Comparison of ENCODE assay signal across 34 cellular contexts in genomic region chr2:56969513-56969912, GRCh38.
DNase-seq lines count a peak whose midpoint lies in the region; ATAC-seq, FAIRE-seq and TF ChIP-seq lines count a peak whose summit lies in the region.
"Had no signal": no experiment of that assay in that cellular context is flagged by ENCODE, and none has a peak within 500 bp of the region (broad histone marks: within the 10 kb centered on the region; RNA-seq: fewer than 3 reads in every experiment).

No MANE protein-coding gene starts in this region.

- H2BK120ac ChIP-seq in H9 (ENCODE audit: low read depth, low read length, poor library complexity, severe bottlenecking): no peak overlapping the region

- no peak overlapping the region for H3K18ac ChIP-seq in H9 (ENCODE audit: insufficient read length, low read depth, low read length)

- peaks cover 89% of the 10 kb centered on the region for H3K9me3 ChIP-seq in HepG2 (ENCODE audit: low read length)
- H3K9me3 ChIP-seq in right lobe of liver: no peaks in the 10 kb centered on the region
- H3K9me3 ChIP-seq in H9 (ENCODE audit: control insufficient read depth, low read depth, low read length): no peaks in the 10 kb centered on the region
- H3K9me3 ChIP-seq: A549; BE2C; BLaER1; BLaER1 treated with 17β-estradiol and CSF1 and Interleukin-3, amounts not matched to agents 10 nM and 100 nM had no signal

- H3K4ac ChIP-seq in H9 (ENCODE audit: low read depth, low read length): no peak overlapping the region

- H3K9me3 Mint-ChIP-seq in H9: no peaks in the 10 kb centered on the region; a peak in 2 of 5 replicates

- H3K27me3 Mint-ChIP-seq in H9 (ENCODE audit: low read depth): no peaks in the 10 kb centered on the region
- H3K27me3 Mint-ChIP-seq: B cell; CD4-positive, alpha-beta memory T cell; CD4-positive, alpha-beta T cell; CD4-positive, CD25-positive, alpha-beta regulatory T cell; CD8-positive, alpha-beta memory T cell had no signal

- FAIRE-seq in HepG2 (lab: Jason Lieb, UNC): no peak
- FAIRE-seq: A204.1, A549, D721Med had no signal

- intact Hi-C loops in HepG2 (cut with micrococcal nuclease; ENCODE audit: unreplicated experiment) (no loop called here), right lobe of liver (cut with DNase I) (no loop called here)

- no peak overlapping the region for H2BK15ac ChIP-seq in H9 (ENCODE audit: low read depth, low read length)

- no peaks in the 10 kb centered on the region; a peak in 1 of 7 replicates for H3K36me3 Mint-ChIP-seq in H9 (ENCODE audit: insufficient read depth in 1 of 3, low read depth in 3 of 3)
- H3K36me3 Mint-ChIP-seq: CD14-positive monocyte; CD4-positive, alpha-beta memory T cell; CD4-positive, CD25-positive, alpha-beta regulatory T cell; CD8-positive, alpha-beta memory T cell; CD8-positive, alpha-beta T cell had no signal

- in situ Hi-C loops in HepG2 (cut with HindIII; ENCODE audit: extremely low pct_ligation_motif_present, low pct_unique_long_range_greater_than_20kb): no loop called here

- no peak for ATAC-seq in HepG2
- ATAC-seq in right lobe of liver: no peak
- ATAC-seq: A549; CD8-positive, alpha-beta T cell had no signal

- H4K8ac ChIP-seq in H9 (replicated peaks; ENCODE audit: insufficient read length, low read depth, low read length): no peak overlapping the region

- BruUV-seq in HepG2 (replicated peaks; lab: Mats Ljungman, UMichigan): no TSS peak

- H3K36me3 ChIP-seq in HepG2 (replicated peaks in 1 of 2; ENCODE audit: control insufficient read depth in 1 of 2, insufficient read depth in 2 of 2, low read length in 2 of 2): no peaks in the 10 kb centered on the region
- H3K36me3 ChIP-seq in right lobe of liver: no peaks in the 10 kb centered on the region
- H3K36me3 ChIP-seq: BE2C; BLaER1; BLaER1 treated with 17β-estradiol and CSF1 and Interleukin-3, amounts not matched to agents 10 nM and 100 nM had no signal

- H4K91ac ChIP-seq in H9 (ENCODE audit: insufficient read length, low read depth, low read length): no peak overlapping the region

- H3K27me3 ChIP-seq in HepG2 (ENCODE audit: control insufficient read depth in 1 of 2, insufficient read depth in 2 of 2, low read length in 2 of 2) (no peaks in the 10 kb centered on the region), right lobe of liver (no peaks in the 10 kb centered on the region), H9 (ENCODE audit: insufficient read depth, low read length) (no peaks in the 10 kb centered on the region)
- H3K27me3 ChIP-seq: BE2C; BLaER1; BLaER1 treated with 17β-estradiol and CSF1 and Interleukin-3, amounts not matched to agents 10 nM and 100 nM had no signal

- H3K4me2 ChIP-seq in HepG2 (ENCODE audit: low read depth, low read length) (no peak overlapping the region), H9 (ENCODE audit: insufficient read depth, insufficient read length, low read length) (no peak overlapping the region)
- H3K4me2 ChIP-seq: A549; BLaER1; BLaER1 treated with 17β-estradiol and CSF1 and Interleukin-3, amounts not matched to agents 10 nM and 100 nM had no signal

- H3K14ac ChIP-seq in H9 (ENCODE audit: insufficient read depth, low read length): no peak overlapping the region

- CTCF ChIA-PET in HepG2 (lab: Yijun Ruan, JAX; ENCODE audit: low intra/inter-chr PET ratio, low total read pairs): no interaction called here

- no peak overlapping the region for H2BK5ac ChIP-seq in H9 (ENCODE audit: insufficient read length, low read length)

- H4K5ac ChIP-seq in H9 (ENCODE audit: insufficient read length, low read depth, low read length): no peak overlapping the region

- H3K4me1 ChIP-seq in HepG2 (ENCODE audit: insufficient read depth, low read length): no peaks in the 10 kb centered on the region
- H3K4me1 ChIP-seq in right lobe of liver: no peaks in the 10 kb centered on the region
- no peaks in the 10 kb centered on the region; the same call in 1 of the 2 replicates for H3K4me1 ChIP-seq in H9 (ENCODE audit: insufficient read depth, low read length)
- H3K4me1 ChIP-seq: A549; BE2C; BLaER1; BLaER1 treated with 17β-estradiol and CSF1 and Interleukin-3, amounts not matched to agents 10 nM and 100 nM had no signal

- TF ChIP-seq EP300 in HepG2 (IDR thresholded peaks at IDR 0.05; ENCODE audit: low read depth in 2 of 2, low read length in 2 of 2) (no peak), HepG2 (CRISPR knock-in tag; IDR thresholded peaks at IDR 0.05; ENCODE audit: borderline replicate concordance) (no peak)

- DNase-seq in HepG2 (ENCODE audit: low spot score) (no peak), right lobe of liver (no peak), H9 (no peak), NCI-H2081 treated with DMSO at 0.1 percent for 48 hours (lab: John Stamatoyannopoulos, UW) (no peak), cortex of kidney (lab: John Stamatoyannopoulos, UW) (no peak)
- DNase-seq: 8988T; ACHN; AML-193; BE2C; C1 segment of cervical spinal cord; Caco-2; Calu3; CD4-positive, alpha-beta memory T cell; CD4-positive, alpha-beta T cell; CD4-positive, CD25-positive, alpha-beta regulatory T cell; CD8-positive, alpha-beta memory T cell; CD8-positive, alpha-beta T cell; COR-L47; DMS 273 treated with DMSO at 0.1 percent for 48 hours; DMS153; DMS53; DMS79; DMS79 treated with DMSO at 0.1 percent for 48 hours; DND-41; EL had no signal

- H4K20me1 ChIP-seq in HepG2 (ENCODE audit: insufficient read depth, low read length) (no peaks in the 10 kb centered on the region), H9 (ENCODE audit: control insufficient read depth, insufficient read depth, insufficient read length) (no peaks in the 10 kb centered on the region)
- H4K20me1 ChIP-seq: BLaER1; BLaER1 treated with 17β-estradiol and CSF1 and Interleukin-3, amounts not matched to agents 10 nM and 100 nM had no signal

- H3K9ac ChIP-seq in HepG2 (ENCODE audit: insufficient read depth, low read depth, low read length): no peak overlapping the region
- no peak overlapping the region for H3K9ac ChIP-seq in H9 (ENCODE audit: extremely low read depth, insufficient read length, low read length)
- H3K9ac ChIP-seq: BLaER1; BLaER1 treated with 17β-estradiol and CSF1 and Interleukin-3, amounts not matched to agents 10 nM and 100 nM had no signal

- H3K4me1 Mint-ChIP-seq in H9: peaks cover 8 to 9% of the 10 kb centered on the region in 2 experiments
- H3K4me1 Mint-ChIP-seq: B cell; CD14-positive monocyte; CD4-positive, alpha-beta memory T cell; CD4-positive, CD25-positive, alpha-beta regulatory T cell; CD8-positive, alpha-beta memory T cell had no signal

- no peak overlapping the region for H3K23ac ChIP-seq in H9 (ENCODE audit: insufficient read length, low read depth, low read length)

- no peak overlapping the region for H3K4me3 ChIP-seq in HepG2 (replicated peaks in 1 of 3; ENCODE audit: insufficient read depth in 1 of 3, low read depth in 2 of 3, low read length in 3 of 3)
- H3K4me3 ChIP-seq in right lobe of liver: no peak overlapping the region
- H3K4me3 ChIP-seq: A549; BLaER1; BLaER1 treated with 17β-estradiol and CSF1 and Interleukin-3, amounts not matched to agents 10 nM and 100 nM had no signal

- H3T11ph ChIP-seq in H9 (ENCODE audit: low read length): no peak overlapping the region

- no peaks in the 10 kb centered on the region for H3K79me1 ChIP-seq in H9 (ENCODE audit: insufficient read depth, low read depth, low read length, poor library complexity, severe bottlenecking)

- no peaks in the 10 kb centered on the region for H3K23me2 ChIP-seq in H9 (ENCODE audit: insufficient read length, low read depth, low read length, poor library complexity, severe bottlenecking)

- TF ChIP-seq POLR2A in HepG2 (IDR thresholded peaks at IDR 0.05; ENCODE audit: insufficient read depth in 1 of 2, low read depth in 2 of 2, low read length in 2 of 2) (no peak), right lobe of liver (IDR thresholded peaks at IDR 0.05) (no peak)

- H2BK20ac ChIP-seq in H9 (ENCODE audit: low read depth, low read length, poor library complexity, severe bottlenecking): no peak overlapping the region

- H3K4me3 Mint-ChIP-seq in H9: no peak overlapping the region
- H3K4me3 Mint-ChIP-seq: B cell; CD14-positive monocyte; CD4-positive, alpha-beta memory T cell; CD4-positive, alpha-beta T cell; CD4-positive, CD25-positive, alpha-beta regulatory T cell; CD8-positive, alpha-beta memory T cell; CD8-positive, alpha-beta T cell had no signal

- TF ChIP-seq CTCF in HepG2 (CRISPR knock-in tag; IDR thresholded peaks at IDR 0.05) (no peak), right lobe of liver (IDR thresholded peaks at IDR 0.05) (no peak), C4-2B (conservative IDR thresholded peaks at IDR 0.05) (no peak), H9 (conservative IDR thresholded peaks at IDR 0.05) (no peak)

- WGBS in HepG2 (ENCODE audit: low lambda C conversion rate): 5% methylated on average over 3 of the region's 3 CpGs
- 61% methylated on average over 3 of the region's 3 CpGs for WGBS in right lobe of liver (ENCODE audit: insufficient coverage, low coverage, low lambda C conversion rate, missing lambda C conversion rate)
- WGBS in H9 (ENCODE audit: extremely low coverage, insufficient read length, low lambda C conversion rate): no CpG with 5 or more reads among the region's 3 CpGs

- no peak for TF ChIP-seq RAD21 in HepG2 (CRISPR knock-in tag; IDR thresholded peaks at IDR 0.05)

- H3K27ac Mint-ChIP-seq in H9: peak overlapping the region in 2 of 3 experiments; percentile 20 to 36; a peak in 2 of 7 replicates
- H3K27ac Mint-ChIP-seq: B cell; CD4-positive, alpha-beta memory T cell; CD4-positive, alpha-beta T cell; CD8-positive, alpha-beta T cell had no signal

- POLR2A ChIA-PET in HepG2 (lab: Yijun Ruan, JAX): no interaction called here

- H2AK5ac ChIP-seq in H9 (ENCODE audit: insufficient read length, low read length): no peak overlapping the region

- H2AFZ ChIP-seq in HepG2 (ENCODE audit: low read length) (no peak overlapping the region), H9 (ENCODE audit: low read length) (no peak overlapping the region)

- no peak overlapping the region for H2BK12ac ChIP-seq in H9 (ENCODE audit: insufficient read length, low read depth, low read length)

- H3K79me2 ChIP-seq in HepG2 (ENCODE audit: insufficient read depth, low read length): no peaks in the 10 kb centered on the region
- H3K79me2 ChIP-seq in H9 (ENCODE audit: insufficient read depth, low read length): no peaks in the 10 kb centered on the region

- no peak overlapping the region for H3K56ac ChIP-seq in H9 (ENCODE audit: insufficient read length, low read depth, low read length)

- H3K27ac ChIP-seq in HepG2 (ENCODE audit: extremely low read length, insufficient read depth, low read length): no peak overlapping the region
- H3K27ac ChIP-seq in right lobe of liver: no peak overlapping the region
- H3K27ac ChIP-seq in C4-2B: peak overlapping the region; percentile 86
- H3K27ac ChIP-seq in H9 (ENCODE audit: insufficient read length, low read depth, low read length): no peak overlapping the region
- H3K27ac ChIP-seq: 22Rv1; A549; BLaER1; BLaER1 treated with 17β-estradiol and CSF1 and Interleukin-3, amounts not matched to agents 10 nM and 100 nM had no signal

TF ChIP-seq in HepG2, 621 proteins besides CTCF, POLR2A, EP300 and RAD21 (continues in another document):
- TF ChIP-seq KDM3A (CRISPR knock-in tag; IDR thresholded peaks at IDR 0.05; ENCODE audit: low read depth): no peak
- no peak for TF ChIP-seq ZNF382 (CRISPR knock-in tag; IDR thresholded peaks at IDR 0.05; ENCODE audit: borderline replicate concordance)
- TF ChIP-seq TP53 (CRISPR knock-in tag; conservative IDR thresholded peaks at IDR 0.05): no peak
- no peak for TF ChIP-seq ZNF12 (CRISPR knock-in tag; IDR thresholded peaks at IDR 0.05)
- no peak for TF ChIP-seq ZNF160 (CRISPR knock-in tag; IDR thresholded peaks at IDR 0.05)
